Comparison of ENCODE assay signal across 19 cellular contexts in genomic region chr4:182219400-182219799, GRCh38. TPM values are rescaled to one million over a fixed set of nuclear protein-coding genes. Genes with fewer than 3 reads are reported as not detected.
DNase-seq lines count a peak whose midpoint lies in the region; ATAC-seq and TF ChIP-seq lines count a peak whose summit lies in the region.
"Had no signal": no experiment of that assay in that cellular context is flagged by ENCODE, and none has a peak within 500 bp of the region (broad histone marks: within the 10 kb centered on the region; RNA-seq: fewer than 3 reads in every experiment).

No MANE protein-coding gene starts in this region.

- no peaks in the 10 kb centered on the region for H3K4me1 ChIP-seq in HCT116 (ENCODE audit: control insufficient read depth in 1 of 2, insufficient read depth in 2 of 2, low read length in 2 of 2)
- peaks cover 10% of the 10 kb centered on the region for H3K4me1 ChIP-seq in SJSA1 (replicated peaks)

- no peak overlapping the region for H3K4me2 ChIP-seq in HCT116 (ENCODE audit: low read length)

- H3K9me3 ChIP-seq in HCT116 (ENCODE audit: control insufficient read depth in 1 of 2, insufficient read depth in 1 of 2, low read depth in 1 of 2, low read length in 2 of 2) (no peaks in the 10 kb centered on the region), SJSA1 (replicated peaks) (no peaks in the 10 kb centered on the region)

- H3K4me1 Mint-ChIP-seq in osteocyte (ENCODE audit: unreplicated experiment), result peaks cover 8% of the 10 kb centered on the region

- CTCF ChIA-PET in HCT116 (lab: Charles Lee), result no interaction called here

- H3K36me3 Mint-ChIP-seq in osteocyte (ENCODE audit: unreplicated experiment), result peaks cover 11% of the 10 kb centered on the region

- H4K20me1 ChIP-seq in HCT116 (ENCODE audit: insufficient read depth), result no peaks in the 10 kb centered on the region

- TF ChIP-seq CTCF in HCT116 (IDR thresholded peaks at IDR 0.05 in 2 of 3, conservative IDR thresholded peaks at IDR 0.05 in 1 of 3; ENCODE audit: borderline replicate concordance in 1 of 3, insufficient read depth in 1 of 3, low read depth in 2 of 3, low read length in 2 of 3), result no peak
- no peak for TF ChIP-seq CTCF in epithelial cell of esophagus (IDR thresholded peaks at IDR 0.05; ENCODE audit: insufficient read depth, low read depth, low read length, missing control alignments)
- TF ChIP-seq CTCF in osteocyte (IDR thresholded peaks at IDR 0.05), result no peak

- H3K36me3 ChIP-seq in HCT116 (ENCODE audit: control insufficient read depth in 1 of 2, insufficient read depth in 2 of 2, low read length in 2 of 2) (no peaks in the 10 kb centered on the region), SJSA1 (no peaks in the 10 kb centered on the region)

- intact Hi-C loops in HCT116 (cut with micrococcal nuclease) (no loop called here), left cardiac atrium (cut with DNase I) (no loop called here)

- H3K27ac ChIP-seq in HCT116 (ENCODE audit: low read depth, low read length) (no peak overlapping the region), SJSA1 (0 out of 2 replicates have a peak overlapping the region, but pooled peaks have one; percentile 19)

- POLR2A ChIA-PET in HCT116 (lab: Charles Lee), result interaction anchor here (0.7 kb wide), 1 partner anchor 49 kb away, joined by 4 read pairs; no protein-coding TSS in a partner anchor

- DNase-seq in HCT116 (ENCODE audit: low read depth, low spot score), result no peak
- peak; percentile 55 to 61 for DNase-seq in SJSA1 (ENCODE audit: low read depth in 1 of 2, low spot score in 2 of 2)
- DNase-seq in epithelial cell of esophagus (ENCODE audit: low read depth), result peak; percentile 46
- DNase-seq in osteocyte (ENCODE audit: extremely low spot score, unreplicated experiment), result no peak
- DNase-seq in left cardiac atrium, result no peak
- DNase-seq: activated CD4-positive, alpha-beta T cell treated with anti-CD3 and anti-CD28 coated beads for 1 hour; activated CD8-positive, alpha-beta T cell treated with anti-CD3 and anti-CD28 coated beads, Interleukin-2, amount 10 ng/mL, durations not matched to agents 7 days and 5 days; activated effector memory CD4-positive, alpha-beta T cell treated with anti-CD3 and anti-CD28 coated beads, Interleukin-2, amount 50 U/mL, for 16 hours; CD4-positive, alpha-beta T cell; cortex of kidney; DMS 273 treated with DMSO at 0.1 percent for 48 hours; GDM1; Karpas-422; left colon; mesenchymal stem cell; NCI-H187; Right ventricle myocardium superior had no signal

- BruUV-seq in HCT116 (replicated peaks; lab: Mats Ljungman, UMichigan), result no TSS peak

- ATAC-seq in HCT116, result peak; percentile 46; the same call in 1 of the 2 replicates
- ATAC-seq in GM21576 (IDR thresholded peaks at IDR 0.05; ENCODE audit: unreplicated experiment), result no peak
- no peak for ATAC-seq in HG03460 (IDR thresholded peaks at IDR 0.05; ENCODE audit: unreplicated experiment)
- no peak for ATAC-seq in left cardiac atrium
- ATAC-seq: activated CD8-positive, alpha-beta T cell treated with anti-CD3 and anti-CD28 coated beads, Interleukin-2, amount 10 ng/mL, durations not matched to agents 7 days and 5 days; left colon had no signal

- no peak overlapping the region for H3K4me3 ChIP-seq in HCT116 (replicated peaks in 1 of 2; ENCODE audit: low read depth in 1 of 2, low read length in 2 of 2)
- no peak overlapping the region for H3K4me3 ChIP-seq in SJSA1
- no peak overlapping the region for H3K4me3 ChIP-seq in epithelial cell of esophagus (ENCODE audit: low read length)

- no peak overlapping the region for H3K4me3 Mint-ChIP-seq in osteocyte (ENCODE audit: unreplicated experiment)
- H3K4me3 Mint-ChIP-seq: activated CD8-positive, alpha-beta T cell treated with anti-CD3 and anti-CD28 coated beads, Interleukin-2, amount 10 ng/mL, durations not matched to agents 7 days and 5 days; CD4-positive, alpha-beta T cell had no signal

- H3K27me3 Mint-ChIP-seq in osteocyte (ENCODE audit: unreplicated experiment), result no peaks in the 10 kb centered on the region
- H3K27me3 Mint-ChIP-seq: CD4-positive, alpha-beta T cell had no signal

- peak overlapping the region; percentile 47 for H3K27ac Mint-ChIP-seq in osteocyte (ENCODE audit: unreplicated experiment)
- H3K27ac Mint-ChIP-seq: activated CD8-positive, alpha-beta T cell treated with anti-CD3 and anti-CD28 coated beads, Interleukin-2, amount 10 ng/mL, durations not matched to agents 7 days and 5 days; CD4-positive, alpha-beta T cell had no signal

- no peaks in the 10 kb centered on the region; the same call in 1 of the 2 replicates for H3K27me3 ChIP-seq in HCT116 (ENCODE audit: insufficient read depth, low read length)
- H3K27me3 ChIP-seq in SJSA1 (replicated peaks), result no peaks in the 10 kb centered on the region

- no peaks in the 10 kb centered on the region for H3K9me2 ChIP-seq in HCT116 (ENCODE audit: insufficient read depth)

- TF ChIP-seq RAD21 in HCT116 (IDR thresholded peaks at IDR 0.05; ENCODE audit: low read depth), result no peak

- H3K9ac ChIP-seq in HCT116 (ENCODE audit: low read length), result no peak overlapping the region

- H2AFZ ChIP-seq in HCT116 (ENCODE audit: low read depth, low read length, poor library complexity, severe bottlenecking), result no peak overlapping the region

- no peaks in the 10 kb centered on the region for H3K9me3 Mint-ChIP-seq in osteocyte (ENCODE audit: unreplicated experiment)
- H3K9me3 Mint-ChIP-seq: CD4-positive, alpha-beta T cell had no signal

- TF ChIP-seq POLR2A in HCT116 (IDR thresholded peaks at IDR 0.05; ENCODE audit: borderline replicate concordance, extremely low read depth, insufficient read depth, insufficient read length), result no peak

- RAD21 ChIA-PET in HCT116 (lab: Charles Lee; ENCODE audit: low non-redundant PET in 1 of 2, low total read pairs in 2 of 2, uncharacterized antibody in 2 of 2, unreplicated experiment in 2 of 2), result no interaction called here

- H3K79me2 ChIP-seq in HCT116 (ENCODE audit: insufficient read depth, low read length), result no peaks in the 10 kb centered on the region

TF ChIP-seq in HCT116, 20 proteins besides CTCF, POLR2A, EP300 and RAD21 (continues in another document):
- TF ChIP-seq SIN3A (IDR thresholded peaks at IDR 0.05; ENCODE audit: low read depth) (no peak), FOSL1 (IDR thresholded peaks at IDR 0.05; ENCODE audit: low read depth) (no peak), EZH2 (IDR thresholded peaks at IDR 0.05) (no peak), SP1 (IDR thresholded peaks at IDR 0.05; ENCODE audit: low read depth) (no peak), CEBPB (IDR thresholded peaks at IDR 0.05; ENCODE audit: low read depth) (no peak), TCF7L2 (IDR thresholded peaks at IDR 0.05; ENCODE audit: borderline replicate concordance, extremely low read depth, insufficient read depth, insufficient read length) (no peak), MAX (IDR thresholded peaks at IDR 0.05) (no peak), ZBTB33 (IDR thresholded peaks at IDR 0.05; ENCODE audit: extremely low read depth, insufficient replicate concordance, low read length) (no peak), YY1 (IDR thresholded peaks at IDR 0.05; ENCODE audit: extremely low read depth, insufficient replicate concordance, low read depth, low read length) (no peak), JUND (IDR thresholded peaks at IDR 0.05) (no peak), EZH2phosphoT487 (IDR thresholded peaks at IDR 0.05; ENCODE audit: borderline replicate concordance) (no peak), CBX3 (IDR thresholded peaks at IDR 0.05; ENCODE audit: low read depth) (no peak), ELF1 (IDR thresholded peaks at IDR 0.05; ENCODE audit: borderline replicate concordance, low read depth) (no peak), SRF (IDR thresholded peaks at IDR 0.05; ENCODE audit: low read depth) (no peak), ZFX (IDR thresholded peaks at IDR 0.05) (no peak)
- TF ChIP-seq, protein P1, sequence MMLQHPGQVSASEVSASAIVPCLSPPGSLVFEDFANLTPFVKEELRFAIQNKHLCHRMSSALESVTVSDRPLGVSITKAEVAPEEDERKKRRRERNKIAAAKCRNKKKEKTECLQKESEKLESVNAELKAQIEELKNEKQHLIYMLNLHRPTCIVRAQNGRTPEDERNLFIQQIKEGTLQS (IDR thresholded peaks at IDR 0.05), result no peak

RNA-seq across cellular contexts. Expression of gene TENM3, which starts 23.8 kb away (rescaled TPM):
- total RNA-seq in HCT116 (2021; ENCODE audit: unreplicated experiment) (0.54 TPM), osteocyte (78.3 and 85.2 TPM in 2 replicates), left cardiac atrium (1 to 10 TPM; 6.6 to 9.2 TPM)
- 0.27 and 0.34 TPM in 2 replicates for polyA plus RNA-seq in HCT116 (2012)
- total RNA-seq in SJSA1 (2014; rRNA removed; shearing (Covaris generic)), result 42.6 and 90.5 TPM in 2 replicates
- total RNA-seq: activated CD8-positive, alpha-beta T cell treated with anti-CD3 and anti-CD28 coated beads, Interleukin-2, amount 10 ng/mL, durations not matched to agents 7 days and 5 days; CD4-positive, alpha-beta T cell had no signal

Comparison
In these comparisons a context has a peak if more than half of its experiments do, and no peak if none do; other contexts are left out.
1. DNase-seq: peak in SJSA1 (2 of 2) and epithelial cell of esophagus (single experiment); none in HCT116 (single experiment), osteocyte (single experiment) and left cardiac atrium (single experiment).